8 cellular contexts compared by ENCODE assay signal in genomic region chr4:37825943-37826281, GRCh38. TPM values are rescaled to one million over a fixed set of nuclear protein-coding genes. Genes with fewer than 3 reads are reported as not detected.
DNase-seq lines count a peak whose midpoint lies in the region; ATAC-seq and TF ChIP-seq lines count a peak whose summit lies in the region.

No MANE protein-coding gene starts in this region.

- peak overlapping the region; percentile 87 for H3K4me3 Mint-ChIP-seq in chondrocyte (ENCODE audit: unreplicated experiment)
- peak overlapping the region; percentile 90 for H3K4me3 Mint-ChIP-seq in memory B cell

- TF ChIP-seq CTCF in PC-3 (conservative IDR thresholded peaks at IDR 0.05; ENCODE audit: low read depth, low read length): no peak
- TF ChIP-seq CTCF in chondrocyte (IDR thresholded peaks at IDR 0.05): no peak
- no peak for TF ChIP-seq CTCF in upper lobe of right lung (IDR thresholded peaks at IDR 0.05)

- H3K36me3 Mint-ChIP-seq in chondrocyte (ENCODE audit: low read depth) (peaks cover 4% of the 10 kb centered on the region), memory B cell (peaks cover 7% of the 10 kb centered on the region)

- H4K20me1 ChIP-seq in PC-3 (ENCODE audit: low read length): no peaks in the 10 kb centered on the region

- H3K9me3 ChIP-seq in PC-3 (ENCODE audit: low read length): no peaks in the 10 kb centered on the region
- no peaks in the 10 kb centered on the region for H3K9me3 ChIP-seq in upper lobe of right lung

- H3K27me3 ChIP-seq in PC-3 (ENCODE audit: low read length) (no peaks in the 10 kb centered on the region), upper lobe of right lung (no peaks in the 10 kb centered on the region)

- CTCF ChIA-PET in PC-3 (lab: Charles Lee): interaction anchor here (1.2 to 1.5 kb wide), 2 partner anchors 24 to 140 kb away, joined by 3 to 5 read pairs; partner anchors contain the start of gene RELL1

- H3K36me3 ChIP-seq in PC-3 (ENCODE audit: low read depth, low read length) (peaks cover 7% of the 10 kb centered on the region; the same call in 1 of the 2 replicates), upper lobe of right lung (peaks cover 11% of the 10 kb centered on the region)

- peak overlapping the region; percentile 86 for H2AFZ ChIP-seq in PC-3 (ENCODE audit: low read length)

- H3K9me2 ChIP-seq in PC-3 (replicated peaks; ENCODE audit: low read length): no peaks in the 10 kb centered on the region

- H3K27ac Mint-ChIP-seq in chondrocyte (ENCODE audit: unreplicated experiment) (peak overlapping the region; percentile 90), memory B cell (peak overlapping the region; percentile 94)

- H3K9me3 Mint-ChIP-seq in chondrocyte (ENCODE audit: low read depth) (no peaks in the 10 kb centered on the region), memory B cell (no peaks in the 10 kb centered on the region)

- peak; percentile 43 for DNase-seq in NCI-H2227 (lab: John Stamatoyannopoulos, UW; ENCODE audit: unreplicated experiment)
- no peak for DNase-seq in NCI-H2227 treated with DMSO at 0.1 percent for 48 hours (lab: John Stamatoyannopoulos, UW)
- DNase-seq in PC-3: no peak
- DNase-seq in chondrocyte (ENCODE audit: low spot score): no peak
- DNase-seq in memory B cell (ENCODE audit: low spot score in 2 of 2): no peak
- no peak for DNase-seq in upper lobe of right lung
- no peak for DNase-seq in medulla oblongata (ENCODE audit: extremely low spot score)

- H3K27me3 Mint-ChIP-seq in chondrocyte (ENCODE audit: low read depth): no peaks in the 10 kb centered on the region
- no peaks in the 10 kb centered on the region for H3K27me3 Mint-ChIP-seq in memory B cell

- peaks cover 29% of the 10 kb centered on the region for H3K4me1 Mint-ChIP-seq in chondrocyte (ENCODE audit: low read depth)
- H3K4me1 Mint-ChIP-seq in memory B cell: peaks cover 24% of the 10 kb centered on the region

- TSS peak; percentile 68 for BruUV-seq in PC-3 (replicated peaks; lab: Mats Ljungman, UMichigan)

- ATAC-seq in HG02884 (IDR thresholded peaks at IDR 0.05; ENCODE audit: unreplicated experiment) (peak; percentile 10), PC-3 (peak; percentile 24), memory B cell (ENCODE audit: low read depth) (peak; percentile 33), upper lobe of right lung (peak; percentile 16)

- POLR2A ChIA-PET in PC-3 (lab: Charles Lee; ENCODE audit: unreplicated experiment): interaction anchor here (0.7 kb wide), 1 partner anchor 152 kb away, joined by 5 read pairs; no protein-coding TSS in a partner anchor

- peak overlapping the region; percentile 96 for H3K4me2 ChIP-seq in PC-3 (ENCODE audit: low read length)

- H3K9ac ChIP-seq in PC-3 (ENCODE audit: low read length): peak overlapping the region; percentile 69

- peaks cover 30% of the 10 kb centered on the region for H3K79me2 ChIP-seq in PC-3 (ENCODE audit: low read length)

- peaks cover 16% of the 10 kb centered on the region for H3K4me1 ChIP-seq in PC-3 (ENCODE audit: insufficient read depth, low read length)
- peaks cover 8% of the 10 kb centered on the region for H3K4me1 ChIP-seq in upper lobe of right lung

- H3K4me3 ChIP-seq in PC-3 (ENCODE audit: low read length): peak overlapping the region; percentile 98
- H3K4me3 ChIP-seq in upper lobe of right lung: peak overlapping the region; percentile 91

- H3K27ac ChIP-seq in PC-3 (ENCODE audit: low read length): peak overlapping the region; percentile 31; the same call in 1 of the 2 replicates
- peak overlapping the region; percentile 83 for H3K27ac ChIP-seq in upper lobe of right lung

- no peaks in the 10 kb centered on the region for H3F3A ChIP-seq in PC-3 (ENCODE audit: low read length, unreplicated experiment)

- intact Hi-C loops in PC-3 (cut with micrococcal nuclease): loop anchor here (2.0 to 5.0 kb wide), 2 partner anchors 65 to 211 kb away; partner anchors contain the start of gene TBC1D1
- intact Hi-C loops in upper lobe of right lung (cut with DNase I): no loop called here

RNA-seq across cellular contexts. Expression of gene PGM2, which starts 0.6 kb away (rescaled TPM):
- total RNA-seq in PC-3 (2014; rRNA removed) (21.0 and 28.6 TPM in 2 replicates), chondrocyte (26.1 to 28.9 TPM (median 26.4 TPM) in 3 replicates), upper lobe of right lung (25.0 TPM)
